15 cellular contexts compared by ENCODE assay signal in genomic region chr1:8155528-8156186, GRCh38.
A peak's percentile ranks its signal among the peaks of the same experiment; 100 is the strongest.
DNase-seq lines count a peak whose midpoint lies in the region; ATAC-seq and TF ChIP-seq lines count a peak whose summit lies in the region.
"Had no signal": no experiment of that assay in that cellular context is flagged by ENCODE, and none has a peak within 500 bp of the region (broad histone marks: within the 10 kb centered on the region; RNA-seq: fewer than 3 reads in every experiment).

No MANE protein-coding gene starts in this region.

- no peaks in the 10 kb centered on the region for H3K36me3 Mint-ChIP-seq in activated naive CD4-positive, alpha-beta T cell treated with anti-CD3 and anti-CD28 coated beads, Interleukin-2, amount 50 U/mL, for 24 hours
- H3K36me3 Mint-ChIP-seq in activated T-helper 2 cell treated with anti-CD3 and anti-CD28 coated beads, Interferon-gamma antibody, Interleukin-2, Interleukin-4, amounts not matched to agents 10 μg/mL and 5 μg/mL and 100 μg/mL, durations not matched to agents 14 hours and 24 hours and 36 hours (ENCODE audit: low read depth) = peaks cover 7% of the 10 kb centered on the region

- peaks cover 39% of the 10 kb centered on the region for H3K4me1 Mint-ChIP-seq in activated naive CD4-positive, alpha-beta T cell treated with anti-CD3 and anti-CD28 coated beads, Interleukin-2, amount 50 U/mL, for 24 hours
- peaks cover 32% of the 10 kb centered on the region for H3K4me1 Mint-ChIP-seq in activated T-helper 2 cell treated with anti-CD3 and anti-CD28 coated beads, Interferon-gamma antibody, Interleukin-2, Interleukin-4, amounts not matched to agents 10 μg/mL and 5 μg/mL and 100 μg/mL, durations not matched to agents 14 hours and 24 hours and 36 hours (ENCODE audit: low read depth)

- peak overlapping the region; percentile 4 for H3K27ac Mint-ChIP-seq in activated naive CD4-positive, alpha-beta T cell treated with anti-CD3 and anti-CD28 coated beads, Interleukin-2, amount 50 U/mL, for 24 hours
- H3K27ac Mint-ChIP-seq in activated T-helper 2 cell treated with anti-CD3 and anti-CD28 coated beads, Interferon-gamma antibody, Interleukin-2, Interleukin-4, amounts not matched to agents 10 μg/mL and 5 μg/mL and 100 μg/mL, durations not matched to agents 14 hours and 24 hours and 36 hours = no peak overlapping the region
- H3K27ac Mint-ChIP-seq: dendritic cell treated with granulocyte-macrophage colony-stimulating factor and Interleukin-4, amounts not matched to agents 40 ng/mL and 50 ng/mL, for 4 days had no signal

- TF ChIP-seq CTCF in astrocyte of the spinal cord (IDR thresholded peaks at IDR 0.05; ENCODE audit: low read depth, low read length) = no peak

- intact Hi-C loops in activated T-helper 2 cell treated with anti-CD3 and anti-CD28 coated beads, Interferon-gamma antibody, Interleukin-2, Interleukin-4, amounts not matched to agents 10 μg/mL and 5 μg/mL and 100 μg/mL, durations not matched to agents 14 hours and 24 hours and 36 hours (cut with micrococcal nuclease) = no loop called here

- ATAC-seq in HG03095 (IDR thresholded peaks at IDR 0.05; ENCODE audit: unreplicated experiment) (no peak), GM18505 (IDR thresholded peaks at IDR 0.05; ENCODE audit: unreplicated experiment) (no peak)

- no peak for TF ChIP-seq POLR2A in GM18505 (IDR thresholded peaks at IDR 0.05; ENCODE audit: borderline replicate concordance, extremely low read depth, insufficient read depth, insufficient read length)

- no peak for DNase-seq in activated naive CD4-positive, alpha-beta T cell treated with anti-CD3 and anti-CD28 coated beads, Interleukin-2, amount 50 U/mL, for 16 hours
- DNase-seq in astrocyte of the spinal cord (ENCODE audit: low read depth, low spot score) (peak; percentile 43), islet precursor cell (peak; percentile 92), mesenteric fat pad (ENCODE audit: low spot score) (no peak)
- DNase-seq in activated T-helper 2 cell treated with anti-CD3 and anti-CD28 coated beads, Interferon-gamma antibody, Interleukin-2, Interleukin-4, amounts not matched to agents 10 μg/mL and 5 μg/mL and 100 μg/mL, durations not matched to agents 14 hours and 24 hours and 36 hours (ENCODE audit: low spot score) = no peak
- DNase-seq: 8988T; activated CD4-positive, CD25-positive, alpha-beta regulatory T cell; activated effector memory CD4-positive, alpha-beta T cell treated with Interleukin-2 at 50 U/mL for 16 hours; Peyer's patch; stimulated activated CD4-positive, alpha-beta T cell treated with anti-CD3 and anti-CD28 coated beads, Interleukin-15, amount 100 ng/mL, for 24 hours; stimulated activated naive CD4-positive, alpha-beta T cell treated with Interleukin-2 at 50 U/mL for 16 hours had no signal

- H3K4me3 ChIP-seq in astrocyte of the spinal cord (ENCODE audit: low read depth, low read length) = no peak overlapping the region
- H3K4me3 ChIP-seq: Peyer's patch had no signal

- no peak overlapping the region for H3K4me3 Mint-ChIP-seq in activated naive CD4-positive, alpha-beta T cell treated with anti-CD3 and anti-CD28 coated beads, Interleukin-2, amount 50 U/mL, for 24 hours
- no peak overlapping the region for H3K4me3 Mint-ChIP-seq in activated T-helper 2 cell treated with anti-CD3 and anti-CD28 coated beads, Interferon-gamma antibody, Interleukin-2, Interleukin-4, amounts not matched to agents 10 μg/mL and 5 μg/mL and 100 μg/mL, durations not matched to agents 14 hours and 24 hours and 36 hours (ENCODE audit: low read depth)
- H3K4me3 Mint-ChIP-seq: dendritic cell treated with granulocyte-macrophage colony-stimulating factor and Interleukin-4, amounts not matched to agents 40 ng/mL and 50 ng/mL, for 4 days had no signal

- no peaks in the 10 kb centered on the region for H3K9me3 Mint-ChIP-seq in activated naive CD4-positive, alpha-beta T cell treated with anti-CD3 and anti-CD28 coated beads, Interleukin-2, amount 50 U/mL, for 24 hours
- peaks cover 11% of the 10 kb centered on the region for H3K9me3 Mint-ChIP-seq in activated T-helper 2 cell treated with anti-CD3 and anti-CD28 coated beads, Interferon-gamma antibody, Interleukin-2, Interleukin-4, amounts not matched to agents 10 μg/mL and 5 μg/mL and 100 μg/mL, durations not matched to agents 14 hours and 24 hours and 36 hours

- in situ Hi-C loops in astrocyte of the spinal cord (cut with HindIII; ENCODE audit: low sequenced_read_pairs) = no loop called here

- peaks cover 1% of the 10 kb centered on the region for H3K27me3 Mint-ChIP-seq in activated naive CD4-positive, alpha-beta T cell treated with anti-CD3 and anti-CD28 coated beads, Interleukin-2, amount 50 U/mL, for 24 hours
- peaks cover 2% of the 10 kb centered on the region for H3K27me3 Mint-ChIP-seq in activated T-helper 2 cell treated with anti-CD3 and anti-CD28 coated beads, Interferon-gamma antibody, Interleukin-2, Interleukin-4, amounts not matched to agents 10 μg/mL and 5 μg/mL and 100 μg/mL, durations not matched to agents 14 hours and 24 hours and 36 hours (ENCODE audit: low read depth)

Comparison
In these comparisons a context has a peak if more than half of its experiments do, and no peak if none do; other contexts are left out.
1. DNase-seq: peak in astrocyte of the spinal cord (single experiment) and islet precursor cell (single experiment); none in activated naive CD4-positive, alpha-beta T cell treated with anti-CD3 and anti-CD28 coated beads, Interleukin-2, amount 50 U/mL, for 16 hours (single experiment), mesenteric fat pad (single experiment) and activated T-helper 2 cell treated with anti-CD3 and anti-CD28 coated beads, Interferon-gamma antibody, Interleukin-2, Interleukin-4, amounts not matched to agents 10 μg/mL and 5 μg/mL and 100 μg/mL, durations not matched to agents 14 hours and 24 hours and 36 hours (single experiment).